Comparison of ENCODE assay signal across 17 cellular contexts in the genomic region with DNA sequence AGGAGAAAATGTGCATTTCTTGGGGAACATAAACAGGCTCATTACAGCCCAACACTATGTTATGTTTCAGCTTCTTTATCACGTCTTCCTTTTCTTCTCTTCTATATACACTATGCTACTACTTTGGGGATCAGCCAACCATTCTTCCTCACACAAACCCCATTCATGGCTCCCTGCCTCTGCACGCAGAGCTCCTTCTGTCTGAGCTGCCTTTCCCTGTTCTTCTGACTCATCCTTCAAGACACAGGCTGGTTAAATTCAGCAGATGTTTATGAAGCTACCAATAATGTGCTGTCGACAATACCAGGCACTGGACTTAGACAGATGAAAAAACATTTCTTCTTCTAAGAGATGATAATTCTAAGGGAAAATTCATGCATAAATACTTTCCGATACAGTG.
A peak's percentile ranks its signal among the peaks of the same experiment; 100 is the strongest.
DNase-seq lines count a peak whose midpoint lies in the region; ATAC-seq, FAIRE-seq and TF ChIP-seq lines count a peak whose summit lies in the region.
"Had no signal": no experiment of that assay in that cellular context is flagged by ENCODE, and none has a peak within 500 bp of the region (broad histone marks: within the 10 kb centered on the region; RNA-seq: fewer than 3 reads in every experiment).

No MANE protein-coding gene starts in this region.

- H3K4me1 ChIP-seq in keratinocyte (ENCODE audit: control insufficient read depth, extremely low read depth, insufficient read depth, low read length), result peaks cover 16% of the 10 kb centered on the region
- no peaks in the 10 kb centered on the region for H3K4me1 ChIP-seq in effector memory CD4-positive, alpha-beta T cell (ENCODE audit: control insufficient read depth, insufficient read depth, low read length, poor library complexity, severe bottlenecking)
- no peaks in the 10 kb centered on the region for H3K4me1 ChIP-seq in pancreas
- H3K4me1 ChIP-seq: BLaER1, parathyroid adenoma had no signal

- no peak overlapping the region for H3K27ac ChIP-seq in keratinocyte (ENCODE audit: control insufficient read depth, insufficient read depth, low read length)
- no peak overlapping the region for H3K27ac ChIP-seq in effector memory CD4-positive, alpha-beta T cell (ENCODE audit: insufficient read depth, low read length, poor library complexity, severe bottlenecking)
- no peak overlapping the region for H3K27ac ChIP-seq in pancreas
- H3K27ac ChIP-seq: BLaER1, parathyroid adenoma had no signal

- ATAC-seq in pancreas, result no peak
- ATAC-seq: Panc1 had no signal

- H3K9me3 ChIP-seq in keratinocyte (ENCODE audit: control insufficient read depth, low read depth, low read length) (no peaks in the 10 kb centered on the region), pancreas (no peaks in the 10 kb centered on the region)
- no peaks in the 10 kb centered on the region for H3K9me3 ChIP-seq in effector memory CD4-positive, alpha-beta T cell (ENCODE audit: control insufficient read depth, low read length)
- H3K9me3 ChIP-seq: BLaER1 had no signal

- H3K4me2 ChIP-seq in keratinocyte (ENCODE audit: control insufficient read depth, extremely low read depth, insufficient read depth, low read depth, low read length), result peak overlapping the region; percentile 33
- H3K4me2 ChIP-seq: BLaER1 had no signal

- no peaks in the 10 kb centered on the region for H3K36me3 ChIP-seq in keratinocyte (ENCODE audit: control insufficient read depth in 2 of 2, extremely low read depth in 1 of 2, insufficient read depth in 2 of 2, low read length in 2 of 2)
- no peaks in the 10 kb centered on the region for H3K36me3 ChIP-seq in effector memory CD4-positive, alpha-beta T cell (ENCODE audit: control insufficient read depth, insufficient read depth, low read length)
- H3K36me3 ChIP-seq in pancreas, result no peaks in the 10 kb centered on the region
- H3K36me3 ChIP-seq: BLaER1 had no signal

- H3K4me3 ChIP-seq in AG09309 (ENCODE audit: control insufficient read depth, low read depth, low read length) (no peak overlapping the region), cardiac fibroblast (replicated peaks in 1 of 2; ENCODE audit: low read depth in 2 of 2, low read length in 2 of 2) (no peak overlapping the region), keratinocyte (ENCODE audit: control insufficient read depth in 2 of 3, extremely low read depth in 1 of 3, insufficient read depth in 2 of 3, low read depth in 1 of 3, low read length in 3 of 3) (no peak overlapping the region), pancreas (no peak overlapping the region)
- no peak overlapping the region for H3K4me3 ChIP-seq in effector memory CD4-positive, alpha-beta T cell (ENCODE audit: insufficient read depth, low read depth, low read length, poor library complexity, severe bottlenecking)
- H3K4me3 ChIP-seq: BLaER1 had no signal

- WGBS in pancreas, 2 donors, result 63 to 70% methylated on average over 4 of the region's 4 CpGs

- peak; percentile 85 for DNase-seq in AG09309 (ENCODE audit: low read depth)
- peak; percentile 54 for DNase-seq in HT1080 (ENCODE audit: low read depth)
- peak; percentile 85 to 87 for DNase-seq in cardiac fibroblast (ENCODE audit: low read depth in 2 of 2)
- DNase-seq in keratinocyte (ENCODE audit: low read depth, low spot score), result no peak
- DNase-seq in effector memory CD4-positive, alpha-beta T cell, result no peak
- no peak for DNase-seq in pancreas
- DNase-seq in activated T-cell treated with anti-CD3 and anti-CD28 coated beads, Interleukin-2, amount 50 U/mL, for 48 hours, result no peak
- DNase-seq in stimulated activated CD4-positive, alpha-beta T cell treated with anti-CD3 and anti-CD28 coated beads, Interleukin-2, amount 100 ng/mL, for 48 hours, result no peak
- DNase-seq: activated CD4-positive, alpha-beta T cell treated with anti-CD3 and anti-CD28 coated beads for 48 hours; aorta; NCI-H2227 treated with DMSO at 0.1 percent for 48 hours; stimulated activated CD4-positive, alpha-beta T cell treated with anti-CD3 and anti-CD28 coated beads, Interleukin-2, amount 100 ng/mL, for 24 hours; T-helper 2 cell had no signal

- dilution Hi-C loops in keratinocyte (cut with MboI; ENCODE audit: extremely low pct_ligation_motif_present, low sequenced_read_pairs), result no loop called here

- no peaks in the 10 kb centered on the region for H4K20me1 ChIP-seq in keratinocyte (ENCODE audit: control insufficient read depth, extremely low read depth, insufficient read depth, low read length)
- H4K20me1 ChIP-seq: BLaER1 had no signal

- H3K27me3 ChIP-seq in keratinocyte (ENCODE audit: control insufficient read depth, extremely low read depth, insufficient read depth, low read length) (no peaks in the 10 kb centered on the region), pancreas (no peaks in the 10 kb centered on the region)
- no peaks in the 10 kb centered on the region for H3K27me3 ChIP-seq in effector memory CD4-positive, alpha-beta T cell (replicated peaks; ENCODE audit: control insufficient read depth, insufficient read depth, low read length, poor library complexity, severe bottlenecking)
- H3K27me3 ChIP-seq: BLaER1 had no signal

- intact Hi-C loops in pancreas (cut with DNase I), result no loop called here

- H2AFZ ChIP-seq in keratinocyte (ENCODE audit: control insufficient read depth, low read length), result peak overlapping the region; percentile 52
- H2AFZ ChIP-seq: parathyroid adenoma had no signal

- no peaks in the 10 kb centered on the region for H3K9me1 ChIP-seq in keratinocyte (ENCODE audit: control insufficient read depth, extremely low read depth, insufficient read depth, low read length)

- no peak for TF ChIP-seq CTCF in AG09309 (IDR thresholded peaks at IDR 0.05; ENCODE audit: control insufficient read depth, insufficient read depth, low read depth, low read length, missing control alignments)
- TF ChIP-seq CTCF in cardiac fibroblast (IDR thresholded peaks at IDR 0.05; ENCODE audit: low read depth, low read length), result no peak
- TF ChIP-seq CTCF in keratinocyte (optimal IDR thresholded peaks at IDR 0.05 in 1 of 3, IDR thresholded peaks at IDR 0.05 in 1 of 3, conservative IDR thresholded peaks at IDR 0.05 in 1 of 3; ENCODE audit: extremely low read depth in 1 of 3, insufficient read depth in 2 of 3, low read length in 3 of 3), result no peak
- TF ChIP-seq CTCF in pancreas (IDR thresholded peaks at IDR 0.05), result no peak

- H3K79me2 ChIP-seq in keratinocyte (ENCODE audit: control insufficient read depth, insufficient read depth, low read length), result no peaks in the 10 kb centered on the region
- H3K79me2 ChIP-seq: parathyroid adenoma had no signal

- FAIRE-seq in keratinocyte (lab: Jason Lieb, UNC), result peak; percentile 62
- FAIRE-seq in pancreas (lab: Jason Lieb, UNC), result no peak
- FAIRE-seq: G401.6 had no signal

- no peak overlapping the region for H3K9ac ChIP-seq in keratinocyte (ENCODE audit: control insufficient read depth, extremely low read depth, insufficient read depth, low read length)
- H3K9ac ChIP-seq: BLaER1, parathyroid adenoma had no signal

Comparison
In these comparisons a context has a peak if more than half of its experiments do, and no peak if none do; other contexts are left out.
1. DNase-seq: peak in AG09309 (single experiment), HT1080 (single experiment) and cardiac fibroblast (2 of 2); none in keratinocyte (single experiment), effector memory CD4-positive, alpha-beta T cell (0 of 3), pancreas (0 of 6), activated T-cell treated with anti-CD3 and anti-CD28 coated beads, Interleukin-2, amount 50 U/mL, for 48 hours (0 of 2) and stimulated activated CD4-positive, alpha-beta T cell treated with anti-CD3 and anti-CD28 coated beads, Interleukin-2, amount 100 ng/mL, for 48 hours (0 of 2).